ENCODE assay signal across 1 cellular context in genomic region chr3:58008140-58009025, GRCh38.
TF ChIP-seq lines count a peak whose summit lies in the region.

A gene with protein sequence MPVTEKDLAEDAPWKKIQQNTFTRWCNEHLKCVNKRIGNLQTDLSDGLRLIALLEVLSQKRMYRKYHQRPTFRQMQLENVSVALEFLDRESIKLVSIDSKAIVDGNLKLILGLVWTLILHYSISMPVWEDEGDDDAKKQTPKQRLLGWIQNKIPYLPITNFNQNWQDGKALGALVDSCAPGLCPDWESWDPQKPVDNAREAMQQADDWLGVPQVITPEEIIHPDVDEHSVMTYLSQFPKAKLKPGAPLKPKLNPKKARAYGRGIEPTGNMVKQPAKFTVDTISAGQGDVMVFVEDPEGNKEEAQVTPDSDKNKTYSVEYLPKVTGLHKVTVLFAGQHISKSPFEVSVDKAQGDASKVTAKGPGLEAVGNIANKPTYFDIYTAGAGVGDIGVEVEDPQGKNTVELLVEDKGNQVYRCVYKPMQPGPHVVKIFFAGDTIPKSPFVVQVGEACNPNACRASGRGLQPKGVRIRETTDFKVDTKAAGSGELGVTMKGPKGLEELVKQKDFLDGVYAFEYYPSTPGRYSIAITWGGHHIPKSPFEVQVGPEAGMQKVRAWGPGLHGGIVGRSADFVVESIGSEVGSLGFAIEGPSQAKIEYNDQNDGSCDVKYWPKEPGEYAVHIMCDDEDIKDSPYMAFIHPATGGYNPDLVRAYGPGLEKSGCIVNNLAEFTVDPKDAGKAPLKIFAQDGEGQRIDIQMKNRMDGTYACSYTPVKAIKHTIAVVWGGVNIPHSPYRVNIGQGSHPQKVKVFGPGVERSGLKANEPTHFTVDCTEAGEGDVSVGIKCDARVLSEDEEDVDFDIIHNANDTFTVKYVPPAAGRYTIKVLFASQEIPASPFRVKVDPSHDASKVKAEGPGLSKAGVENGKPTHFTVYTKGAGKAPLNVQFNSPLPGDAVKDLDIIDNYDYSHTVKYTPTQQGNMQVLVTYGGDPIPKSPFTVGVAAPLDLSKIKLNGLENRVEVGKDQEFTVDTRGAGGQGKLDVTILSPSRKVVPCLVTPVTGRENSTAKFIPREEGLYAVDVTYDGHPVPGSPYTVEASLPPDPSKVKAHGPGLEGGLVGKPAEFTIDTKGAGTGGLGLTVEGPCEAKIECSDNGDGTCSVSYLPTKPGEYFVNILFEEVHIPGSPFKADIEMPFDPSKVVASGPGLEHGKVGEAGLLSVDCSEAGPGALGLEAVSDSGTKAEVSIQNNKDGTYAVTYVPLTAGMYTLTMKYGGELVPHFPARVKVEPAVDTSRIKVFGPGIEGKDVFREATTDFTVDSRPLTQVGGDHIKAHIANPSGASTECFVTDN (N-terminal part only) (plus strand): TSS chr3:58008422. CDS start chr3:58008565, 143 bp downstream.

TF ChIP-seq in GM23338, 12 proteins besides CTCF, POLR2A, EP300 and RAD21 (continued from another document):
- TF ChIP-seq, protein P1, sequence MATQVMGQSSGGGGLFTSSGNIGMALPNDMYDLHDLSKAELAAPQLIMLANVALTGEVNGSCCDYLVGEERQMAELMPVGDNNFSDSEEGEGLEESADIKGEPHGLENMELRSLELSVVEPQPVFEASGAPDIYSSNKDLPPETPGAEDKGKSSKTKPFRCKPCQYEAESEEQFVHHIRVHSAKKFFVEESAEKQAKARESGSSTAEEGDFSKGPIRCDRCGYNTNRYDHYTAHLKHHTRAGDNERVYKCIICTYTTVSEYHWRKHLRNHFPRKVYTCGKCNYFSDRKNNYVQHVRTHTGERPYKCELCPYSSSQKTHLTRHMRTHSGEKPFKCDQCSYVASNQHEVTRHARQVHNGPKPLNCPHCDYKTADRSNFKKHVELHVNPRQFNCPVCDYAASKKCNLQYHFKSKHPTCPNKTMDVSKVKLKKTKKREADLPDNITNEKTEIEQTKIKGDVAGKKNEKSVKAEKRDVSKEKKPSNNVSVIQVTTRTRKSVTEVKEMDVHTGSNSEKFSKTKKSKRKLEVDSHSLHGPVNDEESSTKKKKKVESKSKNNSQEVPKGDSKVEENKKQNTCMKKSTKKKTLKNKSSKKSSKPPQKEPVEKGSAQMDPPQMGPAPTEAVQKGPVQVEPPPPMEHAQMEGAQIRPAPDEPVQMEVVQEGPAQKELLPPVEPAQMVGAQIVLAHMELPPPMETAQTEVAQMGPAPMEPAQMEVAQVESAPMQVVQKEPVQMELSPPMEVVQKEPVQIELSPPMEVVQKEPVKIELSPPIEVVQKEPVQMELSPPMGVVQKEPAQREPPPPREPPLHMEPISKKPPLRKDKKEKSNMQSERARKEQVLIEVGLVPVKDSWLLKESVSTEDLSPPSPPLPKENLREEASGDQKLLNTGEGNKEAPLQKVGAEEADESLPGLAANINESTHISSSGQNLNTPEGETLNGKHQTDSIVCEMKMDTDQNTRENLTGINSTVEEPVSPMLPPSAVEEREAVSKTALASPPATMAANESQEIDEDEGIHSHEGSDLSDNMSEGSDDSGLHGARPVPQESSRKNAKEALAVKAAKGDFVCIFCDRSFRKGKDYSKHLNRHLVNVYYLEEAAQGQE (IDR thresholded peaks at IDR 0.05; ENCODE audit: unreplicated experiment) = peak; percentile 15
- TF ChIP-seq ZNF114 (CRISPR knock-in tag; IDR thresholded peaks at IDR 0.05) = no peak
- peak; percentile 89 for TF ChIP-seq POLR2AphosphoS5 (IDR thresholded peaks at IDR 0.05; ENCODE audit: low read depth)
